Comparison of ENCODE assay signal across 28 cellular contexts in genomic region chr1:224809137-224809536, GRCh38.
"Had no signal": no experiment of that assay in that cellular context is flagged by ENCODE, and none has a peak within 500 bp of the region (broad histone marks: within the 10 kb centered on the region; RNA-seq: fewer than 3 reads in every experiment).

No MANE protein-coding gene starts in this region.

- H3K4me3 ChIP-seq: colonic mucosa, esophagus squamous epithelium, gastrocnemius medialis, heart right ventricle, left lung, lower lobe of right lung, mucosa of descending colon had no signal

- FAIRE-seq: endometrium, islet of Langerhans, keratinocyte had no signal

- H3K27ac ChIP-seq: colonic mucosa, epithelial cell of prostate, esophagus squamous epithelium, gastrocnemius medialis, heart right ventricle, left lung, lower lobe of right lung had no signal

- H3K4me1 ChIP-seq: colonic mucosa, esophagus squamous epithelium, gastrocnemius medialis, heart right ventricle, left lung, lower lobe of right lung had no signal

- H3K36me3 Mint-ChIP-seq: mesothelial cell of epicardium, naive B cell had no signal

- H3K27me3 ChIP-seq: colonic mucosa, esophagus squamous epithelium, gastrocnemius medialis, heart right ventricle, left lung had no signal

- DNase-seq: colonic mucosa; cortex of kidney; effector CD8-positive, alpha-beta T cell; effector memory CD8-positive, alpha-beta T cell; endodermal cell; erythroblast; esophagus squamous epithelium; foreskin fibroblast; foreskin melanocyte; gastrocnemius medialis; glutamatergic neuron; head of caudate nucleus; heart right ventricle; hippocampal formation; left cardiac atrium; left lung; left ventricle myocardium superior; lower lobe of right lung; mesenchymal stem cell; mucosa of descending colon; naive B cell had no signal

- H3K36me3 ChIP-seq: colonic mucosa, esophagus squamous epithelium, gastrocnemius medialis, heart right ventricle, left lung, lower lobe of right lung had no signal

- H3K27ac Mint-ChIP-seq: dendritic cell treated with granulocyte-macrophage colony-stimulating factor and Interleukin-4, amounts not matched to agents 40 ng/mL and 50 ng/mL, for 4 days; effector memory CD8-positive, alpha-beta T cell; endodermal cell; mesothelial cell of epicardium had no signal

- ATAC-seq: effector memory CD8-positive, alpha-beta T cell; esophagus mucosa; gastrocnemius medialis; heart right ventricle; left cardiac atrium; left lung; left ventricle myocardium superior; lower lobe of right lung; mucosa of descending colon had no signal

- H3K9me3 ChIP-seq: colonic mucosa, esophagus squamous epithelium, gastrocnemius medialis, lower lobe of right lung, mucosa of descending colon had no signal

- H3K4me3 Mint-ChIP-seq: dendritic cell treated with granulocyte-macrophage colony-stimulating factor and Interleukin-4, amounts not matched to agents 40 ng/mL and 50 ng/mL, for 4 days; effector memory CD8-positive, alpha-beta T cell; endodermal cell; mesothelial cell of epicardium; naive B cell had no signal

- H3K9me3 Mint-ChIP-seq: effector memory CD8-positive, alpha-beta T cell had no signal

- H3K4me1 Mint-ChIP-seq: mesothelial cell of epicardium, naive B cell had no signal
